In genomic region chr9:117180896-117181456, GRCh38 we compare ENCODE assay signal across 25 cellular contexts.
DNase-seq lines count a peak whose midpoint lies in the region; ATAC-seq, FAIRE-seq and TF ChIP-seq lines count a peak whose summit lies in the region.
"Had no signal": no experiment of that assay in that cellular context is flagged by ENCODE, and none has a peak within 500 bp of the region (broad histone marks: within the 10 kb centered on the region; RNA-seq: fewer than 3 reads in every experiment).

No MANE protein-coding gene starts in this region.

- TF ChIP-seq CTCF in BE2C (IDR thresholded peaks at IDR 0.05; ENCODE audit: low read depth, low read length) (no peak), pancreas (IDR thresholded peaks at IDR 0.05) (no peak), GM10248 (IDR thresholded peaks at IDR 0.05; ENCODE audit: control extremely low read depth, extremely low read depth, low read depth, missing control alignments) (no peak)

- H3K4me3 ChIP-seq in BE2C (ENCODE audit: low read depth, low read length) (no peak overlapping the region), SK-N-MC (peak overlapping the region; percentile 51), mesenchymal stem cell (ENCODE audit: insufficient read depth in 1 of 2, low read depth in 1 of 2, low read length in 2 of 2) (no peak overlapping the region), pancreas (no peak overlapping the region)
- H3K4me3 ChIP-seq: BLaER1 had no signal

- no peak overlapping the region for H3K4me2 ChIP-seq in mesenchymal stem cell (ENCODE audit: low read length, poor library complexity, severe bottlenecking)
- H3K4me2 ChIP-seq: BLaER1 had no signal

- H3K27me3 ChIP-seq in BE2C, result no peaks in the 10 kb centered on the region
- H3K27me3 ChIP-seq in mesenchymal stem cell (ENCODE audit: control insufficient read depth in 1 of 2, insufficient read depth in 1 of 2, low read length in 2 of 2), result peaks cover 0 to 4% of the 10 kb centered on the region in 2 experiments
- no peaks in the 10 kb centered on the region for H3K27me3 ChIP-seq in pancreas
- H3K27me3 ChIP-seq: BLaER1 had no signal

- H4K91ac ChIP-seq in mesenchymal stem cell (ENCODE audit: low read length), result no peak overlapping the region

- FAIRE-seq in pancreas (lab: Jason Lieb, UNC) (no peak), GM12891 (lab: Jason Lieb, UNC) (no peak)
- FAIRE-seq: A204.1, GM12892, GM18507 had no signal

- CTCF ChIA-PET in GM10248 (lab: Yijun Ruan, JAX), result interaction anchor here (1.0 to 1.3 kb wide), 2 partner anchors 11 to 20 kb away, joined by 3 to 4 read pairs; no protein-coding TSS in a partner anchor

- no peak overlapping the region for H3K23ac ChIP-seq in mesenchymal stem cell (ENCODE audit: low read length in 2 of 2)

- no peaks in the 10 kb centered on the region for H3K79me1 ChIP-seq in mesenchymal stem cell (replicated peaks; ENCODE audit: low read length, poor library complexity, severe bottlenecking)

- no peak overlapping the region for H2BK12ac ChIP-seq in mesenchymal stem cell (ENCODE audit: low read length in 2 of 2)

- POLR2A ChIA-PET in GM10248 (lab: Yijun Ruan, JAX), result no interaction called here

- H3K9me3 ChIP-seq in BE2C (no peaks in the 10 kb centered on the region), SK-N-MC (ENCODE audit: low read depth, low read length) (no peaks in the 10 kb centered on the region; the same call in 1 of the 2 replicates), mesenchymal stem cell (ENCODE audit: control insufficient read depth, low read length) (peaks cover 15% of the 10 kb centered on the region), pancreas (no peaks in the 10 kb centered on the region)

- no peak overlapping the region for H3K4ac ChIP-seq in mesenchymal stem cell (ENCODE audit: low read depth in 1 of 2, low read length in 2 of 2)

- H3K9ac ChIP-seq in SK-N-MC (ENCODE audit: insufficient read length) (no peak overlapping the region), mesenchymal stem cell (ENCODE audit: low read length) (no peak overlapping the region)
- H3K9ac ChIP-seq: BLaER1 had no signal

- DNase-seq in BE2C, result peak; percentile 50
- peak; percentile 79 for DNase-seq in SK-N-MC (ENCODE audit: low read depth, low spot score)
- peak; percentile 18 for DNase-seq in mesenchymal stem cell
- no peak for DNase-seq in pancreas
- DNase-seq in GM12891 (ENCODE audit: insufficient read length, low spot score), result no peak
- no peak for DNase-seq in GM10248 (ENCODE audit: extremely low spot score)
- DNase-seq: 8988T; AML-193; C1 segment of cervical spinal cord; CD4-positive, alpha-beta memory T cell; CD4-positive, CD25-positive, alpha-beta regulatory T cell; CD8-positive, alpha-beta memory T cell; COR-L47; DMS 273 treated with DMSO at 0.1 percent for 48 hours; DMS153; DMS53; DMS79; DND-41; EL; GDM1 had no signal

- H2AK5ac ChIP-seq in mesenchymal stem cell (ENCODE audit: low read length, severe bottlenecking), result no peak overlapping the region

- H2BK5ac ChIP-seq in mesenchymal stem cell (ENCODE audit: low read depth, low read length, poor library complexity, severe bottlenecking), result no peak overlapping the region

- H3K36me3 ChIP-seq in BE2C, result 0 out of 2 replicates have a peak, but pooled peaks cover 4% of the 10 kb centered on the region
- no peaks in the 10 kb centered on the region for H3K36me3 ChIP-seq in SK-N-MC (ENCODE audit: insufficient read depth, low read length)
- H3K36me3 ChIP-seq in mesenchymal stem cell (ENCODE audit: control insufficient read depth in 1 of 2, insufficient read depth in 2 of 2, low read depth in 1 of 2, low read length in 2 of 2), result no peaks in the 10 kb centered on the region
- H3K36me3 ChIP-seq in pancreas, result no peaks in the 10 kb centered on the region
- H3K36me3 ChIP-seq: BLaER1 had no signal

- H3K27ac ChIP-seq in SK-N-MC (peak overlapping the region; percentile 94), mesenchymal stem cell (ENCODE audit: low read length, poor library complexity, severe bottlenecking) (no peak overlapping the region), pancreas (no peak overlapping the region)
- H3K27ac ChIP-seq: BLaER1 had no signal

- no peak overlapping the region for H2BK120ac ChIP-seq in mesenchymal stem cell (ENCODE audit: low read depth, low read length)

- H3K4me1 ChIP-seq in BE2C, result peaks cover 64% of the 10 kb centered on the region
- H3K4me1 ChIP-seq in mesenchymal stem cell (ENCODE audit: control insufficient read depth, insufficient read depth, low read depth, low read length), result peaks cover 4% of the 10 kb centered on the region
- no peaks in the 10 kb centered on the region for H3K4me1 ChIP-seq in pancreas
- H3K4me1 ChIP-seq: BLaER1 had no signal

- ATAC-seq in pancreas, result no peak
- ATAC-seq in SK-N-SH treated with all-trans-retinoic acid at 6 μM for 48 hours, result no peak

- no peak overlapping the region for H4K8ac ChIP-seq in mesenchymal stem cell (ENCODE audit: low read length)

- intact Hi-C loops in pancreas (cut with DNase I), result no loop called here

- H3K18ac ChIP-seq in mesenchymal stem cell (ENCODE audit: low read depth in 1 of 2, low read length in 2 of 2), result no peak overlapping the region

- no peak for TF ChIP-seq POLR2A in GM12891 (IDR thresholded peaks at IDR 0.05; ENCODE audit: low read depth, low read length)

- H2BK15ac ChIP-seq in mesenchymal stem cell (ENCODE audit: low read depth, poor library complexity, severe bottlenecking), result no peak overlapping the region

- H2AFZ ChIP-seq in mesenchymal stem cell (ENCODE audit: low read depth, low read length), result no peak overlapping the region

- WGBS in mesenchymal stem cell, result 80% methylated on average over 2 of the region's 2 CpGs
- WGBS in pancreas, 2 donors, result 97 to 98% methylated on average over 2 of the region's 2 CpGs

- H3K14ac ChIP-seq in mesenchymal stem cell (ENCODE audit: low read length in 2 of 2), result no peak overlapping the region

TF ChIP-seq in SK-N-SH treated with all-trans-retinoic acid at 6 μM for 48 hours, 23 proteins besides CTCF, POLR2A, EP300 and RAD21 (continues in another document):
- TF ChIP-seq TSHZ2 (CRISPR knock-in tag; IDR thresholded peaks at IDR 0.05) (no peak), PPARA (CRISPR knock-in tag; IDR thresholded peaks at IDR 0.05; ENCODE audit: borderline replicate concordance) (no peak)

TF ChIP-seq in GM12891, 5 proteins besides CTCF, POLR2A, EP300 and RAD21:
- TF ChIP-seq POU2F2 (IDR thresholded peaks at IDR 0.05; ENCODE audit: low read depth, low read length) (no peak), TAF1 (IDR thresholded peaks at IDR 0.05; ENCODE audit: low read depth, low read length) (no peak), POLR2AphosphoS5 (IDR thresholded peaks at IDR 0.05; ENCODE audit: low read depth, low read length) (no peak), PAX5 (IDR thresholded peaks at IDR 0.05; ENCODE audit: insufficient read depth, low read length, severe bottlenecking) (no peak), SPI1 (IDR thresholded peaks at IDR 0.05; ENCODE audit: low read depth, low read length) (no peak)

Comparison
In these comparisons a context has a peak if more than half of its experiments do, and no peak if none do; other contexts are left out.
1. DNase-seq: peak in BE2C (single experiment), SK-N-MC (single experiment) and mesenchymal stem cell (single experiment); none in pancreas (0 of 6), GM12891 (single experiment) and GM10248 (single experiment).